ENCODE assay signal across 8 cellular contexts in genomic region chr11:64745219-64745522, GRCh38. TPM values are rescaled to one million over a fixed set of nuclear protein-coding genes. Genes with fewer than 3 reads are reported as not detected.
DNase-seq lines count a peak whose midpoint lies in the region; ATAC-seq, FAIRE-seq and TF ChIP-seq lines count a peak whose summit lies in the region.

No MANE protein-coding gene starts in this region.

- peaks cover 28% of the 10 kb centered on the region for H3K4me1 ChIP-seq in keratinocyte (ENCODE audit: control insufficient read depth, extremely low read depth, insufficient read depth, low read length)

- H3K4me3 ChIP-seq in keratinocyte (ENCODE audit: control insufficient read depth in 2 of 3, extremely low read depth in 1 of 3, insufficient read depth in 2 of 3, low read depth in 1 of 3, low read length in 3 of 3) = no peak overlapping the region

- WGBS in adipose tissue, 3 donors = 1 to 2% (median 1%) methylated on average over 14 to 17 of the region's 17 CpGs

- TF ChIP-seq CTCF in keratinocyte (optimal IDR thresholded peaks at IDR 0.05 in 1 of 3, IDR thresholded peaks at IDR 0.05 in 1 of 3, conservative IDR thresholded peaks at IDR 0.05 in 1 of 3; ENCODE audit: extremely low read depth in 1 of 3, insufficient read depth in 2 of 3, low read length in 3 of 3) = no peak

- no peaks in the 10 kb centered on the region for H3K9me3 ChIP-seq in keratinocyte (ENCODE audit: control insufficient read depth, low read depth, low read length)

- H3K9me1 ChIP-seq in keratinocyte (ENCODE audit: control insufficient read depth, extremely low read depth, insufficient read depth, low read length) = no peaks in the 10 kb centered on the region

- H2AFZ ChIP-seq in keratinocyte (ENCODE audit: control insufficient read depth, low read length) = no peak overlapping the region

- no peaks in the 10 kb centered on the region for H4K20me1 ChIP-seq in keratinocyte (ENCODE audit: control insufficient read depth, extremely low read depth, insufficient read depth, low read length)

- H3K4me2 ChIP-seq in keratinocyte (ENCODE audit: control insufficient read depth, extremely low read depth, insufficient read depth, low read depth, low read length) = peak overlapping the region; percentile 32

- no peaks in the 10 kb centered on the region for H3K36me3 ChIP-seq in keratinocyte (ENCODE audit: control insufficient read depth in 2 of 2, extremely low read depth in 1 of 2, insufficient read depth in 2 of 2, low read length in 2 of 2)

- peak overlapping the region; percentile 65 for H3K27ac ChIP-seq in adipose tissue (ENCODE audit: low read depth, low read length)
- H3K27ac ChIP-seq in keratinocyte (ENCODE audit: control insufficient read depth, insufficient read depth, low read length) = no peak overlapping the region

- DNase-seq in GM19238 (ENCODE audit: insufficient read length, low spot score) = peak; percentile 82
- DNase-seq in SKM-1 (lab: John Stamatoyannopoulos, UW; ENCODE audit: unreplicated experiment) = peak; percentile 48
- DNase-seq in keratinocyte (ENCODE audit: low read depth, low spot score) = no peak
- peak; percentile 67 for DNase-seq in stimulated activated CD8-positive, alpha-beta memory T cell treated with anti-CD3 and anti-CD28 coated beads, Interleukin-12 subunit alpha, Interleukin-12 subunit beta, amount 100 ng/mL, for 1 hour (ENCODE audit: low read depth)
- DNase-seq in EL = no peak
- no peak for DNase-seq in RCC 7860 (ENCODE audit: low spot score)

- no peak for ATAC-seq in HG03280 (IDR thresholded peaks at IDR 0.05; ENCODE audit: unreplicated experiment)

- dilution Hi-C loops in keratinocyte (cut with MboI; ENCODE audit: extremely low pct_ligation_motif_present, low sequenced_read_pairs) = no loop called here

- H3K9ac ChIP-seq in keratinocyte (ENCODE audit: control insufficient read depth, extremely low read depth, insufficient read depth, low read length) = no peak overlapping the region

- FAIRE-seq in keratinocyte (lab: Jason Lieb, UNC) (no peak), RCC 7860 (lab: Jason Lieb, UNC) (no peak)

- H3K27me3 ChIP-seq in keratinocyte (ENCODE audit: control insufficient read depth, extremely low read depth, insufficient read depth, low read length) = peaks cover 66% of the 10 kb centered on the region

- no peaks in the 10 kb centered on the region for H3K79me2 ChIP-seq in keratinocyte (ENCODE audit: control insufficient read depth, insufficient read depth, low read length)

RNA-seq across cellular contexts. Expression of gene RASGRP2, which starts 1.2 kb away (rescaled TPM):
- polyA plus RNA-seq in adipose tissue = 10 to 100 TPM in 2 of 3 donors, 1 to 10 TPM in 1; 9.8 to 96.4 (median 26.9) TPM
- polyA plus RNA-seq in keratinocyte = 0.35 to 0.49 TPM (median 0.49 TPM) in 3 replicates
- polyA plus RNA-seq in keratinocyte (2011; ENCODE audit: low read depth) = not detected
- 0.23 and 0.34 TPM in 2 replicates for polyA plus RNA-seq in keratinocyte (2011; cell fraction: cytosol; rRNA removed)
- 0.43 and 1.0 TPM in 2 replicates for polyA plus RNA-seq in keratinocyte (2011; cell fraction: nucleus; rRNA removed)
- 0.11 and 0.47 TPM in 2 replicates for polyA plus RNA-seq in keratinocyte (2012; ENCODE audit: low replicate concordance)
- polyA minus RNA-seq in keratinocyte = 0.33 TPM in 1 of 3 replicates, not detected in the others
- not detected for polyA minus RNA-seq in keratinocyte (2011; cell fraction: cytosol; rRNA and poly(A)+ RNA removed)
- polyA minus RNA-seq in keratinocyte (2011; cell fraction: nucleus; rRNA and poly(A)+ RNA removed) = not detected in 2 replicates

RNA-seq across cellular contexts. Expression of gene PYGM, which starts 14.6 kb away (rescaled TPM):
- polyA plus RNA-seq in adipose tissue (1 to 10 TPM; 3.2 to 9.6 (median 8.7) TPM), keratinocyte (0.05 to 0.14 TPM in 2 of 3 replicates, not detected in the other)
- polyA plus RNA-seq in keratinocyte (2011; ENCODE audit: low read depth) = 0.14 TPM
- polyA plus RNA-seq in keratinocyte (2011; cell fraction: cytosol; rRNA removed) = 0.04 TPM in 1 of 2 replicates, not detected in the other
- polyA plus RNA-seq in keratinocyte (2011; cell fraction: nucleus; rRNA removed) = 0.40 and 0.42 TPM in 2 replicates
- polyA plus RNA-seq in keratinocyte (2012; ENCODE audit: low replicate concordance) = 0.59 TPM in 1 of 2 replicates, not detected in the other
- polyA minus RNA-seq in keratinocyte = 0.10 to 0.32 TPM in 2 of 3 replicates, not detected in the other
- polyA minus RNA-seq in keratinocyte (2011; cell fraction: cytosol; rRNA and poly(A)+ RNA removed) = not detected
- 0.53 and 0.85 TPM in 2 replicates for polyA minus RNA-seq in keratinocyte (2011; cell fraction: nucleus; rRNA and poly(A)+ RNA removed)

RNA-seq across cellular contexts. Expression of gene NRXN2, which starts 22.2 kb away (rescaled TPM):
- polyA plus RNA-seq in adipose tissue (1 to 10 TPM; 1.2 to 4.6 (median 2.7) TPM), keratinocyte (not detected in 3 replicates)
- not detected for polyA plus RNA-seq in keratinocyte (2011; ENCODE audit: low read depth)
- not detected in 2 replicates for polyA plus RNA-seq in keratinocyte (2011; cell fraction: cytosol; rRNA removed)
- not detected in 2 replicates for polyA plus RNA-seq in keratinocyte (2011; cell fraction: nucleus; rRNA removed)
- not detected in 2 replicates for polyA plus RNA-seq in keratinocyte (2012; ENCODE audit: low replicate concordance)
- not detected in 3 replicates for polyA minus RNA-seq in keratinocyte
- not detected for polyA minus RNA-seq in keratinocyte (2011; cell fraction: cytosol; rRNA and poly(A)+ RNA removed)
- polyA minus RNA-seq in keratinocyte (2011; cell fraction: nucleus; rRNA and poly(A)+ RNA removed) = not detected in 2 replicates

RNA-seq across cellular contexts. Expression of gene SF1, which starts 33.2 kb away (rescaled TPM):
- polyA plus RNA-seq in adipose tissue = 100 to 1,000 TPM in 2 of 3 donors, 10 to 100 TPM in 1; 51.6 to 156 (median 124) TPM
- polyA plus RNA-seq in keratinocyte = 34.3 to 153 TPM (median 54.5 TPM) in 3 replicates
- 334 TPM for polyA plus RNA-seq in keratinocyte (2011; ENCODE audit: low read depth)
- 50.6 and 57.5 TPM in 2 replicates for polyA plus RNA-seq in keratinocyte (2011; cell fraction: cytosol; rRNA removed)
- 170 and 203 TPM in 2 replicates for polyA plus RNA-seq in keratinocyte (2011; cell fraction: nucleus; rRNA removed)
- polyA plus RNA-seq in keratinocyte (2012; ENCODE audit: low replicate concordance) = 119 and 180 TPM in 2 replicates
- 31.7 to 117 TPM (median 63.9 TPM) in 3 replicates for polyA minus RNA-seq in keratinocyte
- 54.7 TPM for polyA minus RNA-seq in keratinocyte (2011; cell fraction: cytosol; rRNA and poly(A)+ RNA removed)
- 62.7 and 81.1 TPM in 2 replicates for polyA minus RNA-seq in keratinocyte (2011; cell fraction: nucleus; rRNA and poly(A)+ RNA removed)

RNA-seq across cellular contexts. Expression of gene MAP4K2, which starts 57.8 kb away (rescaled TPM):
- polyA plus RNA-seq in adipose tissue (10 to 100 TPM in 2 of 3 donors, 1 to 10 TPM in 1; 6.4 to 23.2 (median 15.4) TPM), keratinocyte (6.7 to 12.5 TPM (median 10.7 TPM) in 3 replicates)
- polyA plus RNA-seq in keratinocyte (2011; ENCODE audit: low read depth) = 5.4 TPM
- 6.6 and 14.4 TPM in 2 replicates for polyA plus RNA-seq in keratinocyte (2011; cell fraction: cytosol; rRNA removed)
- polyA plus RNA-seq in keratinocyte (2011; cell fraction: nucleus; rRNA removed) = 13.5 and 16.6 TPM in 2 replicates
- 4.8 and 10.3 TPM in 2 replicates for polyA plus RNA-seq in keratinocyte (2012; ENCODE audit: low replicate concordance)
- polyA minus RNA-seq in keratinocyte = 11.5 to 31.8 TPM (median 19.6 TPM) in 3 replicates
- 19.4 TPM for polyA minus RNA-seq in keratinocyte (2011; cell fraction: cytosol; rRNA and poly(A)+ RNA removed)
- 3.7 and 10.6 TPM in 2 replicates for polyA minus RNA-seq in keratinocyte (2011; cell fraction: nucleus; rRNA and poly(A)+ RNA removed)

Comparison
In these comparisons a context has a peak if more than half of its experiments do, and no peak if none do; other contexts are left out.
1. DNase-seq: peak in GM19238 (single experiment), SKM-1 (single experiment) and stimulated activated CD8-positive, alpha-beta memory T cell treated with anti-CD3 and anti-CD28 coated beads, Interleukin-12 subunit alpha, Interleukin-12 subunit beta, amount 100 ng/mL, for 1 hour (single experiment); none in keratinocyte (single experiment), EL (single experiment) and RCC 7860 (single experiment).
2. RNA of gene RASGRP2, which starts 1.2 kb away (polyA plus RNA-seq): 9.8 to 96.4 TPM in adipose tissue; 0.11 to 1.0 TPM in keratinocyte; every median in the first group is over 4 times any median in the second.